Comparison of ENCODE assay signal across 16 cellular contexts in the genomic region with DNA sequence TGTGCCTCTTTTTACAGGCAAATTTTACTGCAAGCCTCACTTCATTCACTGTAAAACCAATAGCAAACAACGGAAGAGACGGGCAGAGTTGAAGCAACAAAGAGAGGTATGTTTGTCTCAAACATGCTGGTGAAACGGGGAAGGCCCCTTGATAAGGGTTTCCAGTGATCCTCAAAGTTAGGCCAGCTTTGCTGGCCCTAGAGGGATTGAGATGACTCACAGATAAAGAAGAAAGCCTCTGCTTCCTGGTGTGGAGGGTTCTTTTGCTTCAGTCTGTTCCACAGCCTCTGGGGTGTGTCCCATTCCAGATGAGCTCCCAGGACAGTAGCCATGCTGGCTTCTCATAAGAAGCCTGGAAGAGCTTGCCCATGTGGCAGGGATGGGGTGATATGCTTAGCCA.
A peak's percentile ranks its signal among the peaks of the same experiment; 100 is the strongest.
DNase-seq lines count a peak whose midpoint lies in the region; ATAC-seq and TF ChIP-seq lines count a peak whose summit lies in the region.
"Had no signal": no experiment of that assay in that cellular context is flagged by ENCODE, and none has a peak within 500 bp of the region (broad histone marks: within the 10 kb centered on the region; RNA-seq: fewer than 3 reads in every experiment).

No MANE protein-coding gene starts in this region.

- no peak for ATAC-seq in GM18868 (IDR thresholded peaks at IDR 0.05; ENCODE audit: unreplicated experiment)
- ATAC-seq: Panc1 had no signal

- DNase-seq in AG08395 (ENCODE audit: low spot score) (peak; percentile 56), chondrocyte (ENCODE audit: low spot score) (no peak), mesendoderm (peak; percentile 61), glomerular visceral epithelial cell (ENCODE audit: extremely low spot score) (no peak), DMS153 (lab: John Stamatoyannopoulos, UW) (no peak)
- DNase-seq in activated naive CD4-positive, alpha-beta T cell treated with anti-CD3 and anti-CD28 coated beads, Interleukin-2, amount 10 ng/mL, durations not matched to agents 7 days and 5 days, result no peak
- DNase-seq: activated CD4-positive, alpha-beta T cell treated with anti-CD3 and anti-CD28 coated beads, Interleukin-2, amount 50 U/mL, for 1 hour; DND-41; NCI-H1105 treated with DMSO at 0.1 percent for 48 hours; NCI-H510A; pancreas; uterus had no signal

- CTCF ChIA-PET in activated naive CD4-positive, alpha-beta T cell treated with anti-CD3 and anti-CD28 coated beads, Interleukin-2, amount 10 ng/mL, durations not matched to agents 7 days and 5 days (lab: Charles Lee), result interaction anchor here (1.4 to 1.7 kb wide), 2 partner anchors 22 to 23 kb away, joined by 4 to 5 read pairs; no protein-coding TSS in a partner anchor

- WGBS in mesendoderm (ENCODE audit: extremely low coverage, insufficient coverage, low lambda C conversion rate), result no CpG with 5 or more reads among the region's 3 CpGs

- H2AK5ac ChIP-seq in mesendoderm (ENCODE audit: low read length), result no peak overlapping the region

- no peak overlapping the region for H3K18ac ChIP-seq in mesendoderm (ENCODE audit: low read length)

- H3K9me3 Mint-ChIP-seq in chondrocyte (ENCODE audit: low read depth), result no peaks in the 10 kb centered on the region
- no peaks in the 10 kb centered on the region for H3K9me3 Mint-ChIP-seq in activated naive CD4-positive, alpha-beta T cell treated with anti-CD3 and anti-CD28 coated beads, Interleukin-2, amount 10 ng/mL, durations not matched to agents 7 days and 5 days
- H3K9me3 Mint-ChIP-seq: activated T-helper 1 cell treated with anti-CD3 and anti-CD28 coated beads, Interleukin-12 subunit alpha, Interleukin-12 subunit beta, Interleukin-2, Interleukin-4 antibody, amounts not matched to agents 30 ng/mL and 10 ng/mL and 1 ng/mL, durations not matched to agents 14 hours and 24 hours and 36 hours had no signal

- H3K4ac ChIP-seq in mesendoderm (ENCODE audit: low read depth, low read length), result no peak overlapping the region

- no peaks in the 10 kb centered on the region for H3K9me3 ChIP-seq in HUES48 (ENCODE audit: control insufficient read depth, insufficient read depth, low read length)
- H3K9me3 ChIP-seq: pancreas, uterus had no signal

- no peaks in the 10 kb centered on the region for H3K27me3 Mint-ChIP-seq in chondrocyte (ENCODE audit: low read depth)
- H3K27me3 Mint-ChIP-seq in activated naive CD4-positive, alpha-beta T cell treated with anti-CD3 and anti-CD28 coated beads, Interleukin-2, amount 10 ng/mL, durations not matched to agents 7 days and 5 days, result no peaks in the 10 kb centered on the region

- no peaks in the 10 kb centered on the region for H3K36me3 ChIP-seq in HUES48 (ENCODE audit: control insufficient read depth, insufficient read depth, low read length)
- no peaks in the 10 kb centered on the region for H3K36me3 ChIP-seq in mesendoderm (ENCODE audit: control insufficient read depth, insufficient read depth, low read length)
- H3K36me3 ChIP-seq: uterus had no signal

- no peak overlapping the region for H4K8ac ChIP-seq in mesendoderm (ENCODE audit: low read depth, low read length)

- TF ChIP-seq CTCF in chondrocyte (IDR thresholded peaks at IDR 0.05), result no peak

- no peak overlapping the region for H3K9ac ChIP-seq in HUES48 (ENCODE audit: low read depth, low read length)
- H3K9ac ChIP-seq in mesendoderm (ENCODE audit: low read length), result no peak overlapping the region

- H3K4me3 Mint-ChIP-seq in chondrocyte (ENCODE audit: unreplicated experiment), result no peak overlapping the region
- H3K4me3 Mint-ChIP-seq in activated naive CD4-positive, alpha-beta T cell treated with anti-CD3 and anti-CD28 coated beads, Interleukin-2, amount 10 ng/mL, durations not matched to agents 7 days and 5 days, result no peak overlapping the region
- H3K4me3 Mint-ChIP-seq: activated T-helper 1 cell treated with anti-CD3 and anti-CD28 coated beads, Interleukin-12 subunit alpha, Interleukin-12 subunit beta, Interleukin-2, Interleukin-4 antibody, amounts not matched to agents 30 ng/mL and 10 ng/mL and 1 ng/mL, durations not matched to agents 14 hours and 24 hours and 36 hours had no signal

- H3K4me3 ChIP-seq in HUES48 (ENCODE audit: low read depth, low read length) (no peak overlapping the region), mesendoderm (ENCODE audit: low read length) (no peak overlapping the region)
- H3K4me3 ChIP-seq: pancreas, uterus had no signal

- H2BK120ac ChIP-seq in mesendoderm (ENCODE audit: low read depth, low read length), result no peak overlapping the region

- no peak overlapping the region for H3K4me2 ChIP-seq in mesendoderm (ENCODE audit: low read length)

- H2BK15ac ChIP-seq in mesendoderm (replicated peaks; ENCODE audit: low read depth), result no peak overlapping the region

- H3K23ac ChIP-seq in mesendoderm (ENCODE audit: low read length), result no peak overlapping the region

- peaks cover 59% of the 10 kb centered on the region for H3K36me3 Mint-ChIP-seq in chondrocyte (ENCODE audit: low read depth)
- H3K36me3 Mint-ChIP-seq in activated naive CD4-positive, alpha-beta T cell treated with anti-CD3 and anti-CD28 coated beads, Interleukin-2, amount 10 ng/mL, durations not matched to agents 7 days and 5 days, result no peaks in the 10 kb centered on the region

- no peaks in the 10 kb centered on the region for H3K79me1 ChIP-seq in mesendoderm (ENCODE audit: low read length)

- H3K4me1 ChIP-seq in HUES48 (ENCODE audit: control insufficient read depth, insufficient read depth, low read length) (no peaks in the 10 kb centered on the region), mesendoderm (ENCODE audit: control insufficient read depth, low read depth, low read length) (peaks cover 6% of the 10 kb centered on the region)
- H3K4me1 ChIP-seq: uterus had no signal

- H3K4me1 Mint-ChIP-seq in chondrocyte (ENCODE audit: low read depth), result peaks cover 9% of the 10 kb centered on the region
- H3K4me1 Mint-ChIP-seq in activated naive CD4-positive, alpha-beta T cell treated with anti-CD3 and anti-CD28 coated beads, Interleukin-2, amount 10 ng/mL, durations not matched to agents 7 days and 5 days, result no peaks in the 10 kb centered on the region

- H3K79me2 ChIP-seq in mesendoderm (ENCODE audit: control insufficient read depth, insufficient read depth, low read length), result no peaks in the 10 kb centered on the region

- no peak overlapping the region for H3K56ac ChIP-seq in mesendoderm (ENCODE audit: low read length)

- no peak overlapping the region for H4K5ac ChIP-seq in mesendoderm (ENCODE audit: low read length)

- H3K27ac ChIP-seq in HUES48 (ENCODE audit: low read depth, low read length) (peak overlapping the region; percentile 22), mesendoderm (ENCODE audit: low read depth, low read length) (no peak overlapping the region)
- H3K27ac ChIP-seq: pancreas, uterus had no signal

- no peaks in the 10 kb centered on the region for H3K27me3 ChIP-seq in HUES48 (ENCODE audit: control insufficient read depth, insufficient read depth, low read length)
- no peaks in the 10 kb centered on the region for H3K27me3 ChIP-seq in mesendoderm (ENCODE audit: insufficient read depth, low read length, poor library complexity)
- H3K27me3 ChIP-seq: pancreas, uterus had no signal

- H3K27ac Mint-ChIP-seq in chondrocyte (ENCODE audit: unreplicated experiment), result peak overlapping the region; percentile 25
- no peak overlapping the region for H3K27ac Mint-ChIP-seq in activated naive CD4-positive, alpha-beta T cell treated with anti-CD3 and anti-CD28 coated beads, Interleukin-2, amount 10 ng/mL, durations not matched to agents 7 days and 5 days
- H3K27ac Mint-ChIP-seq: activated T-helper 1 cell treated with anti-CD3 and anti-CD28 coated beads, Interleukin-12 subunit alpha, Interleukin-12 subunit beta, Interleukin-2, Interleukin-4 antibody, amounts not matched to agents 30 ng/mL and 10 ng/mL and 1 ng/mL, durations not matched to agents 14 hours and 24 hours and 36 hours had no signal

- no peak overlapping the region for H2BK5ac ChIP-seq in mesendoderm (ENCODE audit: low read length)

Comparison
In these comparisons a context has a peak if more than half of its experiments do, and no peak if none do; other contexts are left out.
1. DNase-seq: peak in AG08395 (single experiment) and mesendoderm (single experiment); none in chondrocyte (single experiment), glomerular visceral epithelial cell (single experiment), activated naive CD4-positive, alpha-beta T cell treated with anti-CD3 and anti-CD28 coated beads, Interleukin-2, amount 10 ng/mL, durations not matched to agents 7 days and 5 days (single experiment) and DMS153 (single experiment).